In the genomic region with DNA sequence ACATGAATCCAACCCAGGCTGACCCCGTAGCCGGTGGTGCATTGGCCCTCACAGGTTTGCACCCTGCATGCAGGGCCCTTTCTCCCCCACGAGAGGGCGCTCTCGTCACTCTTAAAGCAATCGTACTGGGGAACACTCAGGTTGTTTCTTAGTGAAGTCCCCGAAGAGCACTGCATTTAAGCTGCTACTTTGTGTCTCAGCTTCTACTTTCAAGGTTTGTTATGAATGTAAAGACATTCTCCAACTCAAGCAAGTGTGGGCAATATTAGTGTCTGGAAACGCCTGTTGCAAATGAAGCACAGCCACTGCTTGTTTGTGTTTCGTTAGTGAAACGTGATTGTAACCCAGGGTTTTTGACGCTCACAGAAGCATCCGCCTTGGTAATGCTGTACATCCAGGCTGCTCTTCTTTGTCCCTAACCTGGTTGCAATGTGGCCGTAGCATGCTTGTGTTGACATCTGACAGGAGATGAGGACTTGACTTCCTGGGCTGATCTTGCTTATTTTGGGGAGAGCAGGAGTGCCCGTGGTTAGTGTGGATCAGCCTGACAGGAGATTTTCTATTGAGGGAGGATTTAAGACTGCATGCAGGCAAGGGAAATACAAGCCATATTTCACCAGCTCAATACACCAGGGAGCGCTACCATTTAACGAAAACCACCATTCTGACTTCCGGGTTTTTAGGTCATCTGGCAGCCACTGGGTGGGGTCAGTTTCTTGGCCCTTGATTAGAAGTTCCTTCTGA, we compare ENCODE assay signal across 8 cellular contexts.
DNase-seq lines count a peak whose midpoint lies in the region; ATAC-seq and TF ChIP-seq lines count a peak whose summit lies in the region.

No MANE protein-coding gene starts in this region.

- TF ChIP-seq CTCF in GM12865 (IDR thresholded peaks at IDR 0.05; ENCODE audit: insufficient read depth, low read depth, low read length, missing control alignments) (peak; percentile 95), heart right ventricle (IDR thresholded peaks at IDR 0.05) (peak; percentile 88 to 98 (median 93)), prostate gland (IDR thresholded peaks at IDR 0.05) (peak; percentile 73 to 89 (median 76))

- ATAC-seq in HG02623 (IDR thresholded peaks at IDR 0.05; ENCODE audit: unreplicated experiment) (peak; percentile 96), heart right ventricle (peak; percentile 89 to 96 (median 93))
- peak; percentile 85 for ATAC-seq in activated naive CD8-positive, alpha-beta T cell treated with anti-CD3 and anti-CD28 coated beads, Interleukin-2, amount 50 U/mL, for 24 hours

- H3K27me3 ChIP-seq in heart right ventricle (no peaks in the 10 kb centered on the region), prostate gland (replicated peaks; ENCODE audit: insufficient read depth) (no peaks in the 10 kb centered on the region)

- H3K4me3 ChIP-seq in GM12865 (ENCODE audit: low read depth, low read length) (peak overlapping the region; percentile 52), heart right ventricle (peak overlapping the region in 8 of 10 donors; percentile 6 to 54 (median 43)), prostate gland (peak overlapping the region in 1 of 2 donors; percentile 2)

- H3K27me3 Mint-ChIP-seq in activated naive CD8-positive, alpha-beta T cell treated with anti-CD3 and anti-CD28 coated beads, Interleukin-2, amount 50 U/mL, for 24 hours = no peaks in the 10 kb centered on the region

- H3K36me3 Mint-ChIP-seq in activated naive CD8-positive, alpha-beta T cell treated with anti-CD3 and anti-CD28 coated beads, Interleukin-2, amount 50 U/mL, for 24 hours (ENCODE audit: low read depth) = no peaks in the 10 kb centered on the region

- H3K9me3 ChIP-seq in heart right ventricle = no peaks in the 10 kb centered on the region
- H3K9me3 ChIP-seq in prostate gland = no peaks in the 10 kb centered on the region

- peaks cover 10% of the 10 kb centered on the region for H3K4me1 Mint-ChIP-seq in activated naive CD8-positive, alpha-beta T cell treated with anti-CD3 and anti-CD28 coated beads, Interleukin-2, amount 50 U/mL, for 24 hours

- peaks cover 0 to 23% (median 12%) of the 10 kb centered on the region in 9 donors for H3K4me1 ChIP-seq in heart right ventricle
- no peaks in the 10 kb centered on the region for H3K4me1 ChIP-seq in prostate gland (replicated peaks)

- DNase-seq in GM12865 (ENCODE audit: low read depth) (peak; percentile 76), NCI-H1048 (lab: John Stamatoyannopoulos, UW) (peak; percentile 44), SKM-1 treated with dmso at 0.1 percent for 144 hours (lab: John Stamatoyannopoulos, UW; ENCODE audit: unreplicated experiment) (peak; percentile 57), heart right ventricle (peak; percentile 71), prostate gland (ENCODE audit: low spot score) (peak; percentile 54), ureter (ENCODE audit: low spot score) (peak; percentile 75)
- peak; percentile 79 for DNase-seq in activated naive CD8-positive, alpha-beta T cell treated with anti-CD3 and anti-CD28 coated beads, Interleukin-2, amount 50 U/mL, for 24 hours

- H3K27ac ChIP-seq in heart right ventricle = peak overlapping the region in 8 of 10 donors; percentile 10 to 83 (median 52)
- no peak overlapping the region for H3K27ac ChIP-seq in prostate gland

- H3K9me3 Mint-ChIP-seq in activated naive CD8-positive, alpha-beta T cell treated with anti-CD3 and anti-CD28 coated beads, Interleukin-2, amount 50 U/mL, for 24 hours = no peaks in the 10 kb centered on the region

- 14 to 19% methylated on average over 17 of the region's 17 CpGs for WGBS in heart right ventricle, 2 donors
- 23% methylated on average over 17 of the region's 17 CpGs for WGBS in prostate gland

- no peak for TF ChIP-seq POLR2A in prostate gland (IDR thresholded peaks at IDR 0.05)

- intact Hi-C loops in heart right ventricle (cut with DNase I) (loop anchor here in 7 of 10 donors (2.0 to 10.0 kb wide), 7 partner anchors 117 to 988 kb away; no protein-coding TSS in a partner anchor), prostate gland (cut with DNase I) (loop anchor here (2.0 to 10.0 kb wide), 4 partner anchors 160 to 972 kb away; a partner anchor contains a TSS)

- peak overlapping the region; percentile 78 for H3K4me3 Mint-ChIP-seq in activated naive CD8-positive, alpha-beta T cell treated with anti-CD3 and anti-CD28 coated beads, Interleukin-2, amount 50 U/mL, for 24 hours

- no peaks in the 10 kb centered on the region for H3K36me3 ChIP-seq in heart right ventricle
- no peaks in the 10 kb centered on the region for H3K36me3 ChIP-seq in prostate gland

- peak overlapping the region; percentile 67 for H3K27ac Mint-ChIP-seq in activated naive CD8-positive, alpha-beta T cell treated with anti-CD3 and anti-CD28 coated beads, Interleukin-2, amount 50 U/mL, for 24 hours

Comparison
In these comparisons a context has a peak if more than half of its experiments do, and no peak if none do; other contexts are left out.
1. H3K27ac ChIP-seq: peak in heart right ventricle (8 of 10); none in prostate gland (0 of 2).
2. Peak in every context shown above with its lines, with median percentiles within 50 percentile points of each other: DNase-seq, CTCF ChIP-seq and ATAC-seq.